Comparison of ENCODE assay signal across 23 cellular contexts in genomic region chr11:65214212-65214845, GRCh38. TPM values are rescaled to one million over a fixed set of nuclear protein-coding genes. Genes with fewer than 3 reads are reported as not detected.
A peak's percentile ranks its signal among the peaks of the same experiment; 100 is the strongest.
DNase-seq lines count a peak whose midpoint lies in the region; ATAC-seq and TF ChIP-seq lines count a peak whose summit lies in the region.
"Had no signal": no experiment of that assay in that cellular context is flagged by ENCODE, and none has a peak within 500 bp of the region (broad histone marks: within the 10 kb centered on the region; RNA-seq: fewer than 3 reads in every experiment).

No MANE protein-coding gene starts in this region.

- no peaks in the 10 kb centered on the region for H3K9me3 Mint-ChIP-seq in activated CD8-positive, alpha-beta T cell treated with anti-CD3 and anti-CD28 coated beads, Interleukin-2, amount 10 ng/mL, durations not matched to agents 7 days and 5 days (ENCODE audit: insufficient read depth)
- H3K9me3 Mint-ChIP-seq in activated CD8-positive, alpha-beta T cell treated with anti-CD3 and anti-CD28 coated beads for 36 hours, result peaks cover 3% of the 10 kb centered on the region
- H3K9me3 Mint-ChIP-seq in activated T-helper 2 cell treated with anti-CD3 and anti-CD28 coated beads, Interferon-gamma antibody, Interleukin-2, Interleukin-4, amounts not matched to agents 10 μg/mL and 5 μg/mL and 100 μg/mL, durations not matched to agents 14 hours and 24 hours and 36 hours, result peaks cover 5% of the 10 kb centered on the region

- peaks cover 35% of the 10 kb centered on the region for H3K4me1 Mint-ChIP-seq in activated CD8-positive, alpha-beta T cell treated with anti-CD3 and anti-CD28 coated beads, Interleukin-2, amount 10 ng/mL, durations not matched to agents 7 days and 5 days (ENCODE audit: low read depth)
- peaks cover 27% of the 10 kb centered on the region for H3K4me1 Mint-ChIP-seq in activated CD8-positive, alpha-beta T cell treated with anti-CD3 and anti-CD28 coated beads for 36 hours (ENCODE audit: low read depth)
- H3K4me1 Mint-ChIP-seq in activated T-helper 2 cell treated with anti-CD3 and anti-CD28 coated beads, Interferon-gamma antibody, Interleukin-2, Interleukin-4, amounts not matched to agents 10 μg/mL and 5 μg/mL and 100 μg/mL, durations not matched to agents 14 hours and 24 hours and 36 hours (ENCODE audit: low read depth), result peaks cover 10% of the 10 kb centered on the region

- peaks cover 5% of the 10 kb centered on the region for H3K27me3 Mint-ChIP-seq in activated CD8-positive, alpha-beta T cell treated with anti-CD3 and anti-CD28 coated beads, Interleukin-2, amount 10 ng/mL, durations not matched to agents 7 days and 5 days (ENCODE audit: low read depth)
- peaks cover 3% of the 10 kb centered on the region for H3K27me3 Mint-ChIP-seq in activated CD8-positive, alpha-beta T cell treated with anti-CD3 and anti-CD28 coated beads for 36 hours
- H3K27me3 Mint-ChIP-seq in activated T-helper 2 cell treated with anti-CD3 and anti-CD28 coated beads, Interferon-gamma antibody, Interleukin-2, Interleukin-4, amounts not matched to agents 10 μg/mL and 5 μg/mL and 100 μg/mL, durations not matched to agents 14 hours and 24 hours and 36 hours (ENCODE audit: low read depth), result peaks cover 5% of the 10 kb centered on the region

- no peak for DNase-seq in activated CD8-positive, alpha-beta T cell treated with anti-CD3 and anti-CD28 coated beads, Interleukin-2, amount 10 ng/mL, durations not matched to agents 7 days and 5 days
- no peak for DNase-seq in activated CD8-positive, alpha-beta T cell treated with anti-CD3 and anti-CD28 coated beads for 36 hours
- DNase-seq in NB4 (ENCODE audit: low read depth) (peak; percentile 67), sciatic nerve (ENCODE audit: low spot score) (peak; percentile 49), DMS79 (lab: John Stamatoyannopoulos, UW) (no peak)
- DNase-seq in activated T-helper 2 cell treated with anti-CD3 and anti-CD28 coated beads, Interferon-gamma antibody, Interleukin-2, Interleukin-4, amounts not matched to agents 10 μg/mL and 5 μg/mL and 100 μg/mL, durations not matched to agents 14 hours and 24 hours and 36 hours (ENCODE audit: low spot score), result no peak
- DNase-seq: activated T-cell treated with anti-CD3 and anti-CD28 coated beads, Interleukin-2, amount 50 U/mL, for 24 hours; effector memory CD4-positive, alpha-beta T cell; EL; MM.1S; mucosa of descending colon; NCI-H187 treated with DMSO at 0.1 percent for 48 hours; SIG-M5 had no signal

- H3K9ac ChIP-seq in iPS-20b (ENCODE audit: low read depth, low read length), result peak overlapping the region; percentile 70; the same call in 1 of the 2 replicates

- H3K4me3 Mint-ChIP-seq in activated CD8-positive, alpha-beta T cell treated with anti-CD3 and anti-CD28 coated beads, Interleukin-2, amount 10 ng/mL, durations not matched to agents 7 days and 5 days, result no peak overlapping the region
- no peak overlapping the region for H3K4me3 Mint-ChIP-seq in activated CD8-positive, alpha-beta T cell treated with anti-CD3 and anti-CD28 coated beads for 36 hours
- H3K4me3 Mint-ChIP-seq in activated T-helper 2 cell treated with anti-CD3 and anti-CD28 coated beads, Interferon-gamma antibody, Interleukin-2, Interleukin-4, amounts not matched to agents 10 μg/mL and 5 μg/mL and 100 μg/mL, durations not matched to agents 14 hours and 24 hours and 36 hours (ENCODE audit: low read depth), result no peak overlapping the region
- H3K4me3 Mint-ChIP-seq: activated T-cell treated with anti-CD3 and anti-CD28 coated beads, Interleukin-2, amount 50 U/mL, for 24 hours; stimulated activated memory B cell treated with anti-CD40 and anti-IgM and Interleukin-4, amounts not matched to agents 10 μg/mL and 1 μg/mL and 100 μg/mL, for 72 hours had no signal

- H3K4me1 ChIP-seq in iPS-20b (ENCODE audit: insufficient read depth, low read length), result peaks cover 22% of the 10 kb centered on the region; the same call in 1 of the 2 replicates

- TF ChIP-seq POLR2A in NB4 (IDR thresholded peaks at IDR 0.05; ENCODE audit: extremely low read depth, insufficient read length), result no peak

- CTCF ChIA-PET in activated CD8-positive, alpha-beta T cell treated with anti-CD3 and anti-CD28 coated beads, Interleukin-2, amount 10 ng/mL, durations not matched to agents 7 days and 5 days (lab: Charles Lee), result interaction anchor here (1.2 to 1.4 kb wide), 3 partner anchors 9 to 115 kb away, joined by 3 to 7 read pairs (median 4); no protein-coding TSS in a partner anchor
- CTCF ChIA-PET in activated CD8-positive, alpha-beta T cell treated with anti-CD3 and anti-CD28 coated beads for 36 hours (lab: Charles Lee), result interaction anchor here (1.3 to 2.5 kb wide), 5 partner anchors 10 to 115 kb away, joined by 4 to 22 read pairs (median 4); partner anchors contain the start of gene CDC42EP2

- H3K9me3 ChIP-seq in iPS-20b (ENCODE audit: insufficient read depth, low read depth, low read length), result no peaks in the 10 kb centered on the region
- H3K9me3 ChIP-seq: mucosa of descending colon, upper lobe of left lung had no signal

- H3K27me3 ChIP-seq in iPS-20b (ENCODE audit: insufficient read depth, low read length), result no peaks in the 10 kb centered on the region
- H3K27me3 ChIP-seq: hepatocyte, upper lobe of left lung had no signal

- ATAC-seq in activated CD8-positive, alpha-beta T cell treated with anti-CD3 and anti-CD28 coated beads, Interleukin-2, amount 10 ng/mL, durations not matched to agents 7 days and 5 days, result no peak
- no peak for ATAC-seq in activated CD8-positive, alpha-beta T cell treated with anti-CD3 and anti-CD28 coated beads for 36 hours
- ATAC-seq in sciatic nerve (no peak), GM21825 (IDR thresholded peaks at IDR 0.05; ENCODE audit: unreplicated experiment) (no peak)

- peak overlapping the region; percentile 74 for H3K4me3 ChIP-seq in NB4 (ENCODE audit: low read depth, low read length)
- peak overlapping the region; percentile 46; the same call in 1 of the 2 replicates for H3K4me3 ChIP-seq in iPS-20b (ENCODE audit: low read length)
- H3K4me3 ChIP-seq: hepatocyte, mucosa of descending colon, smooth muscle cell, upper lobe of left lung had no signal

- H3K36me3 Mint-ChIP-seq in activated CD8-positive, alpha-beta T cell treated with anti-CD3 and anti-CD28 coated beads, Interleukin-2, amount 10 ng/mL, durations not matched to agents 7 days and 5 days (ENCODE audit: low read depth), result peaks cover 16% of the 10 kb centered on the region
- H3K36me3 Mint-ChIP-seq in activated CD8-positive, alpha-beta T cell treated with anti-CD3 and anti-CD28 coated beads for 36 hours (ENCODE audit: low read depth), result peaks cover 3% of the 10 kb centered on the region
- H3K36me3 Mint-ChIP-seq in activated T-helper 2 cell treated with anti-CD3 and anti-CD28 coated beads, Interferon-gamma antibody, Interleukin-2, Interleukin-4, amounts not matched to agents 10 μg/mL and 5 μg/mL and 100 μg/mL, durations not matched to agents 14 hours and 24 hours and 36 hours (ENCODE audit: low read depth), result peaks cover 7% of the 10 kb centered on the region

- intact Hi-C loops in activated CD8-positive, alpha-beta T cell treated with anti-CD3 and anti-CD28 coated beads for 36 hours (cut with micrococcal nuclease), result no loop called here
- intact Hi-C loops in sciatic nerve (cut with DNase I), result no loop called here
- intact Hi-C loops in activated T-helper 2 cell treated with anti-CD3 and anti-CD28 coated beads, Interferon-gamma antibody, Interleukin-2, Interleukin-4, amounts not matched to agents 10 μg/mL and 5 μg/mL and 100 μg/mL, durations not matched to agents 14 hours and 24 hours and 36 hours (cut with micrococcal nuclease), result no loop called here

- H3K27ac Mint-ChIP-seq in activated CD8-positive, alpha-beta T cell treated with anti-CD3 and anti-CD28 coated beads, Interleukin-2, amount 10 ng/mL, durations not matched to agents 7 days and 5 days, result peak overlapping the region; percentile 8
- H3K27ac Mint-ChIP-seq in activated CD8-positive, alpha-beta T cell treated with anti-CD3 and anti-CD28 coated beads for 36 hours, result no peak overlapping the region
- no peak overlapping the region for H3K27ac Mint-ChIP-seq in activated T-helper 2 cell treated with anti-CD3 and anti-CD28 coated beads, Interferon-gamma antibody, Interleukin-2, Interleukin-4, amounts not matched to agents 10 μg/mL and 5 μg/mL and 100 μg/mL, durations not matched to agents 14 hours and 24 hours and 36 hours
- H3K27ac Mint-ChIP-seq: activated T-cell treated with anti-CD3 and anti-CD28 coated beads, Interleukin-2, amount 50 U/mL, for 24 hours; stimulated activated memory B cell treated with anti-CD40 and anti-IgM and Interleukin-4, amounts not matched to agents 10 μg/mL and 1 μg/mL and 100 μg/mL, for 72 hours had no signal

- POLR2A ChIA-PET in activated CD8-positive, alpha-beta T cell treated with anti-CD3 and anti-CD28 coated beads, Interleukin-2, amount 10 ng/mL, durations not matched to agents 7 days and 5 days (lab: Charles Lee), result interaction anchor here (0.8 to 1.1 kb wide), 2 partner anchors 9 to 48 kb away, joined by 3 to 4 read pairs; partner anchors contain the start of gene POLA2
- POLR2A ChIA-PET in activated CD8-positive, alpha-beta T cell treated with anti-CD3 and anti-CD28 coated beads for 36 hours (lab: Charles Lee), result interaction anchor here (0.9 kb wide), 1 partner anchor 52 kb away, joined by 3 read pairs; no protein-coding TSS in a partner anchor

- H3K36me3 ChIP-seq in iPS-20b (ENCODE audit: insufficient read depth, low read depth, low read length), result peaks cover 23% of the 10 kb centered on the region

- peak overlapping the region; percentile 99 for H3K27ac ChIP-seq in iPS-20b (ENCODE audit: low read length)
- H3K27ac ChIP-seq: hepatocyte had no signal

- no peak for TF ChIP-seq CTCF in activated CD8-positive, alpha-beta T cell treated with anti-CD3 and anti-CD28 coated beads for 36 hours (IDR thresholded peaks at IDR 0.05)
- no peak for TF ChIP-seq CTCF in NB4 (IDR thresholded peaks at IDR 0.05; ENCODE audit: low read depth, low read length)

RNA-seq across cellular contexts. Expression of gene CAPN1, which starts 32.6 kb away (rescaled TPM):
- total RNA-seq in activated CD8-positive, alpha-beta T cell treated with anti-CD3 and anti-CD28 coated beads, Interleukin-2, amount 10 ng/mL, durations not matched to agents 7 days and 5 days, result 100 to 1,000 TPM; 170 to 179 TPM
- total RNA-seq in activated CD8-positive, alpha-beta T cell treated with anti-CD3 and anti-CD28 coated beads for 36 hours, result 10 to 100 TPM; 72.6 to 74.7 TPM
- 125 TPM for total RNA-seq in sciatic nerve
- total RNA-seq in activated T-helper 2 cell treated with anti-CD3 and anti-CD28 coated beads, Interferon-gamma antibody, Interleukin-2, Interleukin-4, amounts not matched to agents 10 μg/mL and 5 μg/mL and 100 μg/mL, durations not matched to agents 14 hours and 24 hours and 36 hours, result 143 and 144 TPM in 2 replicates

RNA-seq across cellular contexts. Expression of gene SPDYC, which starts 44.3 kb away (rescaled TPM):
- total RNA-seq in activated CD8-positive, alpha-beta T cell treated with anti-CD3 and anti-CD28 coated beads, Interleukin-2, amount 10 ng/mL, durations not matched to agents 7 days and 5 days, result not detected
- not detected for total RNA-seq in activated CD8-positive, alpha-beta T cell treated with anti-CD3 and anti-CD28 coated beads for 36 hours
- total RNA-seq in sciatic nerve, result not detected
- not detected in 2 replicates for total RNA-seq in activated T-helper 2 cell treated with anti-CD3 and anti-CD28 coated beads, Interferon-gamma antibody, Interleukin-2, Interleukin-4, amounts not matched to agents 10 μg/mL and 5 μg/mL and 100 μg/mL, durations not matched to agents 14 hours and 24 hours and 36 hours
- total RNA-seq: hepatocyte; HT1080; mucosa of descending colon; NCI-H460; posterior vena cava; smooth muscle cell; T-helper 2 cell treated with Interferon-gamma antibody and Interleukin-4, amounts not matched to agents 100 ng/mL and 5 ng/mL, for 36 hours; upper lobe of left lung had no signal

RNA-seq across cellular contexts. Expression of gene POLA2, which starts 47.4 kb away (rescaled TPM):
- 10 to 100 TPM; 63.6 to 76.1 TPM for total RNA-seq in activated CD8-positive, alpha-beta T cell treated with anti-CD3 and anti-CD28 coated beads, Interleukin-2, amount 10 ng/mL, durations not matched to agents 7 days and 5 days
- 10 to 100 TPM; 55.2 to 63.8 TPM for total RNA-seq in activated CD8-positive, alpha-beta T cell treated with anti-CD3 and anti-CD28 coated beads for 36 hours
- total RNA-seq in sciatic nerve, result 5.5 TPM
- 74.5 and 74.6 TPM in 2 replicates for total RNA-seq in activated T-helper 2 cell treated with anti-CD3 and anti-CD28 coated beads, Interferon-gamma antibody, Interleukin-2, Interleukin-4, amounts not matched to agents 10 μg/mL and 5 μg/mL and 100 μg/mL, durations not matched to agents 14 hours and 24 hours and 36 hours

Comparison
In these comparisons a context has a peak if more than half of its experiments do, and no peak if none do; other contexts are left out.
1. DNase-seq: peak in NB4 (single experiment) and sciatic nerve (single experiment); none in activated CD8-positive, alpha-beta T cell treated with anti-CD3 and anti-CD28 coated beads, Interleukin-2, amount 10 ng/mL, durations not matched to agents 7 days and 5 days (single experiment), activated CD8-positive, alpha-beta T cell treated with anti-CD3 and anti-CD28 coated beads for 36 hours (single experiment), DMS79 (single experiment) and activated T-helper 2 cell treated with anti-CD3 and anti-CD28 coated beads, Interferon-gamma antibody, Interleukin-2, Interleukin-4, amounts not matched to agents 10 μg/mL and 5 μg/mL and 100 μg/mL, durations not matched to agents 14 hours and 24 hours and 36 hours (single experiment).